ENCODE assay signal across 8 cellular contexts in genomic region chr1:171313835-171314320, GRCh38. TPM values are rescaled to one million over a fixed set of nuclear protein-coding genes. Genes with fewer than 3 reads are reported as not detected.
DNase-seq lines count a peak whose midpoint lies in the region; ATAC-seq and TF ChIP-seq lines count a peak whose summit lies in the region.

FMO4 (plus strand) TSS chr1:171314183; CDS start chr1:171319826, 5,643 bp downstream.

- DNase-seq in DMS79 (lab: John Stamatoyannopoulos, UW), result peak; percentile 63
- DNase-seq in KBM-7, result peak; percentile 98
- peak; percentile 100 for DNase-seq in PC-3
- peak; percentile 66 for DNase-seq in activated T-cell treated with anti-CD3 and anti-CD28 coated beads, Interleukin-2, amount 50 U/mL, for 24 hours
- peak; percentile 99 for DNase-seq in fibroblast of gingiva (ENCODE audit: low read depth)
- peak; percentile 59 for DNase-seq in natural killer cell
- DNase-seq in stimulated activated naive CD4-positive, alpha-beta T cell (lab: John Stamatoyannopoulos, UW), result peak; percentile 46 to 92 (median 86)

- peaks cover 23% of the 10 kb centered on the region for H3K4me1 Mint-ChIP-seq in activated T-cell treated with anti-CD3 and anti-CD28 coated beads, Interleukin-2, amount 50 U/mL, for 24 hours (ENCODE audit: low read depth)
- H3K4me1 Mint-ChIP-seq in natural killer cell, result peaks cover 16 to 18% of the 10 kb centered on the region in 2 donors

- peak within 1 kb of the TSS; percentile 12 for H3K9ac ChIP-seq in PC-3 (ENCODE audit: low read length)

- H4K20me1 ChIP-seq in PC-3 (ENCODE audit: low read length), result no peaks in the 10 kb centered on the region

- H3K36me3 ChIP-seq in PC-3 (ENCODE audit: low read depth, low read length), result no peaks in the 10 kb centered on the region

- peak within 1 kb of the TSS; percentile 69 for H3K4me2 ChIP-seq in PC-3 (ENCODE audit: low read length)

- intact Hi-C loops in PC-3 (cut with micrococcal nuclease), result loop anchor here (1.0 to 10.0 kb wide), 6 partner anchors 69 to 347 kb away; partner anchors contain the start of gene PRRC2C
- intact Hi-C loops in natural killer cell (cut with micrococcal nuclease), result loop anchor here (5.0 kb wide), 4 partner anchors 347 to 1302 kb away; partner anchors contain the start of gene GORAB

- H2AFZ ChIP-seq in PC-3 (ENCODE audit: low read length), result peak within 1 kb of the TSS; percentile 64

- H3K27me3 Mint-ChIP-seq in activated T-cell treated with anti-CD3 and anti-CD28 coated beads, Interleukin-2, amount 50 U/mL, for 24 hours, result no peaks in the 10 kb centered on the region
- no peaks in the 10 kb centered on the region for H3K27me3 Mint-ChIP-seq in natural killer cell (ENCODE audit: low read depth in 2 of 2)

- peak; percentile 100 for ATAC-seq in GM21723 (IDR thresholded peaks at IDR 0.05; ENCODE audit: unreplicated experiment)
- peak; percentile 100 for ATAC-seq in PC-3
- peak; percentile 100 for ATAC-seq in natural killer cell

- H3K4me3 ChIP-seq in PC-3 (ENCODE audit: low read length), result peak within 1 kb of the TSS; percentile 41

- POLR2A ChIA-PET in PC-3 (lab: Charles Lee; ENCODE audit: unreplicated experiment), result interaction anchor here (0.6 to 1.1 kb wide), 6 partner anchors 44 to 426 kb away, joined by 3 to 5 read pairs (median 4); no protein-coding TSS in a partner anchor

- no peaks in the 10 kb centered on the region for H3K79me2 ChIP-seq in PC-3 (ENCODE audit: low read length)

- peak within 1 kb of the TSS; percentile 75 for H3K4me3 Mint-ChIP-seq in activated T-cell treated with anti-CD3 and anti-CD28 coated beads, Interleukin-2, amount 50 U/mL, for 24 hours
- H3K4me3 Mint-ChIP-seq in natural killer cell, result peak within 1 kb of the TSS; percentile 84

- CTCF ChIA-PET in PC-3 (lab: Charles Lee), result interaction anchor here (0.5 to 1.5 kb wide), 27 partner anchors 8 to 1221 kb away, joined by 3 to 67 read pairs (median 4); partner anchors contain the start of genes PRRC2C and VAMP4

- no peaks in the 10 kb centered on the region for H3K9me3 ChIP-seq in PC-3 (ENCODE audit: low read length)

- no peaks in the 10 kb centered on the region for H3K9me2 ChIP-seq in PC-3 (replicated peaks; ENCODE audit: low read length)

- H3F3A ChIP-seq in PC-3 (ENCODE audit: low read length, unreplicated experiment), result no peaks in the 10 kb centered on the region

- peaks cover 6% of the 10 kb centered on the region for H3K4me1 ChIP-seq in PC-3 (ENCODE audit: insufficient read depth, low read length)

- BruUV-seq in PC-3 (replicated peaks; lab: Mats Ljungman, UMichigan), result no TSS peak

- in situ Hi-C loops in KBM-7 (cut with MboI; ENCODE audit: low pct_unique_long_range_greater_than_20kb, low sequenced_read_pairs), result no loop called here

- H3K36me3 Mint-ChIP-seq in activated T-cell treated with anti-CD3 and anti-CD28 coated beads, Interleukin-2, amount 50 U/mL, for 24 hours (ENCODE audit: low read depth), result peaks cover 9% of the 10 kb centered on the region
- H3K36me3 Mint-ChIP-seq in natural killer cell, result no peaks in the 10 kb centered on the region

- peaks cover 21% of the 10 kb centered on the region for H3K27me3 ChIP-seq in PC-3 (ENCODE audit: low read length)

- H3K9me3 Mint-ChIP-seq in activated T-cell treated with anti-CD3 and anti-CD28 coated beads, Interleukin-2, amount 50 U/mL, for 24 hours, result no peaks in the 10 kb centered on the region
- H3K9me3 Mint-ChIP-seq in natural killer cell, result no peaks in the 10 kb centered on the region

- peak within 1 kb of the TSS; percentile 87 for H3K27ac Mint-ChIP-seq in activated T-cell treated with anti-CD3 and anti-CD28 coated beads, Interleukin-2, amount 50 U/mL, for 24 hours
- peak within 1 kb of the TSS; percentile 83 to 94 for H3K27ac Mint-ChIP-seq in natural killer cell

- TF ChIP-seq CTCF in PC-3 (conservative IDR thresholded peaks at IDR 0.05; ENCODE audit: low read depth, low read length) (peak; percentile 99), natural killer cell (IDR thresholded peaks at IDR 0.05) (peak; percentile 81)

- H3K27ac ChIP-seq in PC-3 (ENCODE audit: low read length), result no peak within 1 kb of the TSS

RNA-seq across cellular contexts. Expression of gene FMO4, which starts in this region (rescaled TPM):
- total RNA-seq in PC-3 (2014; rRNA removed), result 0.23 and 0.98 TPM in 2 replicates
- total RNA-seq in natural killer cell, result 1 to 10 TPM; 3.2 to 3.8 (median 3.6) TPM

Comparison
In these comparisons a context has a peak if more than half of its experiments do, and no peak if none do; other contexts are left out.
1. Peak in DNase-seq, ATAC-seq, H3K4me3 ChIP-seq, H3K9ac ChIP-seq and H3K4me2 ChIP-seq in PC-3; RNA of the gene not detected or under 1 TPM.